In the genomic region with DNA sequence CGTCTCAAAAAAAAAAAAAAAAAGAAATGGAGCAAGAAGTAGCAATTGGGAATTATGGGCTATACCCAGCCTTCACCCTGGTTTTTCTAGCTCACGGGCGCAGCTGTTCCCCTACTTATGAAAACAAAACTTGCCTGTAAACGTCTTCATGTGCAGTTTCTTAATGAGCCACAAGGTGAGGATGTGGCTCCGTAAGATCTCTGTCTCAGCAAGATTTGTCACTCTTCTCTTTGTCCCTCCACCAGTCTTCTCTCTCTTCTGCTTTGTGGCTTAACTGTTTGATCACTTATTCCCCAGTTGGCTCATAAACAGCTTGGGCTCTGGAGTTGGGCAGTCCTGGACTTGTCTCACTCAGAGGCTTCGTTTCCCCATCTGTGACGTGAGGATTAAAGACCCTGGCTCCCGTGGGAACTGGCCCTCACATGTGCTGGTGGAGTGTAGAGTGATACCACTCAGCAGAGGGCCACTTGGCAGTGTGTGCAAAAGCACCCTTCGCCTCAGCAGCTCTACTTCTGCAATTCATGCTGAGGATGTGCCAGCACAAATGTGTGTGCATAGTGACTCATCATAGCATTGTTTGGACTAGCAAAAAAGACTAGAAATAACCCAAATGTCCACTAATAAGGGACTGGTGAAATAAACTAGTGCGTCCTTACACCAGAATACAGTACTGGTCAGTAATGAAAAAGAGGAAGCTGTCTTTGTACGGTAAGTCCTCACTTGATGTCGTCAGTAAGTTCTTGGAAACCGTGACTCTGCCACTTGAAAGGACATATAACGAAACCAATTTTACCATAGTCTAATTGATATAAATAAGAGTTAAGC, we compare ENCODE assay signal across 8 cellular contexts. TPM values are rescaled to one million over a fixed set of nuclear protein-coding genes. Genes with fewer than 3 reads are reported as not detected.
A peak's percentile ranks its signal among the peaks of the same experiment; 100 is the strongest.
DNase-seq lines count a peak whose midpoint lies in the region; ATAC-seq and TF ChIP-seq lines count a peak whose summit lies in the region.

No MANE protein-coding gene starts in this region.

- peaks cover 46% of the 10 kb centered on the region for H3K4me1 ChIP-seq in OCI-LY7 (ENCODE audit: insufficient read depth, low read length, poor library complexity, severe bottlenecking)
- H3K4me1 ChIP-seq in right atrium auricular region, result peaks cover 0 to 70% of the 10 kb centered on the region in 2 donors

- no peaks in the 10 kb centered on the region for H3K9me3 ChIP-seq in OCI-LY7 (ENCODE audit: low read length)
- H3K9me3 ChIP-seq in right atrium auricular region, result no peaks in the 10 kb centered on the region

- TF ChIP-seq CTCF in OCI-LY7 (conservative IDR thresholded peaks at IDR 0.05; ENCODE audit: low read length) (peak; percentile 89), right atrium auricular region (IDR thresholded peaks at IDR 0.05) (peak; percentile 52 to 78)

- no peaks in the 10 kb centered on the region for H4K20me1 ChIP-seq in OCI-LY7 (ENCODE audit: insufficient read depth, low read length)

- H3K36me3 ChIP-seq in OCI-LY7 (ENCODE audit: insufficient read depth, low read length), result no peaks in the 10 kb centered on the region; the same call in 1 of the 2 replicates
- H3K36me3 ChIP-seq in right atrium auricular region, result no peaks in the 10 kb centered on the region

- no peak overlapping the region; the same call in 1 of the 2 replicates for H2AFZ ChIP-seq in OCI-LY7 (ENCODE audit: low read length)

- peak; percentile 83 for DNase-seq in EL
- peak; percentile 88 for DNase-seq in OCI-LY7 (ENCODE audit: low spot score)
- DNase-seq in amniotic epithelial cell (ENCODE audit: low read depth), result peak; percentile 62
- peak; percentile 88 for DNase-seq in right atrium auricular region (ENCODE audit: low spot score)
- peak; percentile 65 for DNase-seq in putamen (ENCODE audit: low spot score)
- no peak for DNase-seq in effector CD4-positive, alpha-beta T cell

- H3K79me2 ChIP-seq in OCI-LY7 (ENCODE audit: insufficient read depth, low read depth, low read length), result no peaks in the 10 kb centered on the region

- POLR2A ChIA-PET in OCI-LY7 (lab: Charles Lee), result interaction anchor here (0.7 to 3.6 kb wide), 21 partner anchors 9 to 509 kb away, joined by 3 to 25 read pairs (median 4); partner anchors contain the start of genes CEP68 and RAB1A

- H3K27me3 ChIP-seq in right atrium auricular region, result no peaks in the 10 kb centered on the region

- ATAC-seq in GM19467 (IDR thresholded peaks at IDR 0.05; ENCODE audit: unreplicated experiment), result peak; percentile 72
- peak; percentile 53 for ATAC-seq in HG03469 (IDR thresholded peaks at IDR 0.05; ENCODE audit: unreplicated experiment)

- peak overlapping the region; percentile 67 for H3K27ac ChIP-seq in OCI-LY7 (ENCODE audit: low read depth, low read length, poor library complexity, severe bottlenecking)
- H3K27ac ChIP-seq in right atrium auricular region, result peak overlapping the region; percentile 8 to 60

- CTCF ChIA-PET in OCI-LY7 (lab: Charles Lee; ENCODE audit: unreplicated experiment), result interaction anchor here (0.5 to 2.0 kb wide), 10 partner anchors 9 to 505 kb away, joined by 3 to 28 read pairs (median 4); partner anchors contain the start of genes CEP68 and RAB1A

- peak overlapping the region; percentile 61 for H3K4me2 ChIP-seq in OCI-LY7 (ENCODE audit: low read length)

- H3K9me2 ChIP-seq in OCI-LY7 (ENCODE audit: insufficient read depth, low read length), result no peaks in the 10 kb centered on the region

- intact Hi-C loops in OCI-LY7 (cut with micrococcal nuclease; ENCODE audit: unreplicated experiment), result loop anchor here (1.0 kb wide), 5 partner anchors 65 to 508 kb away; partner anchors contain the start of gene RAB1A

- peak overlapping the region; percentile 43 for H3K4me3 ChIP-seq in OCI-LY7 (ENCODE audit: low read depth, low read length, poor library complexity, severe bottlenecking)
- H3K4me3 ChIP-seq in right atrium auricular region, result no peak overlapping the region

- no TSS peak for BruUV-seq in OCI-LY7 (replicated peaks; lab: Mats Ljungman, UMichigan)

RNA-seq across cellular contexts. Expression of gene CEP68, which starts 8.7 kb away (rescaled TPM):
- 7.3 and 8.7 TPM in 2 replicates for total RNA-seq in OCI-LY7 (2014; rRNA removed; shearing (Covaris generic))
- 17.1 and 21.7 TPM in 2 replicates for total RNA-seq in OCI-LY7 (2022)
- total RNA-seq in right atrium auricular region, result 10 to 100 TPM; 12.5 to 12.7 TPM
